ENCODE assay signal across 18 cellular contexts in genomic region chr2:239464166-239465016, GRCh38.
A peak's percentile ranks its signal among the peaks of the same experiment; 100 is the strongest.
DNase-seq lines count a peak whose midpoint lies in the region; ATAC-seq and TF ChIP-seq lines count a peak whose summit lies in the region.
"Had no signal": no experiment of that assay in that cellular context is flagged by ENCODE, and none has a peak within 500 bp of the region (broad histone marks: within the 10 kb centered on the region; RNA-seq: fewer than 3 reads in every experiment).

No MANE protein-coding gene starts in this region.

- no peak for TF ChIP-seq POLR2A in gastroesophageal sphincter (IDR thresholded peaks at IDR 0.05)
- TF ChIP-seq POLR2A in sigmoid colon (IDR thresholded peaks at IDR 0.05): no peak

- H3K4me2 ChIP-seq in BLaER1 (peak overlapping the region; percentile 84), PC-3 (ENCODE audit: low read length) (peak overlapping the region; percentile 68)
- H3K4me2 ChIP-seq: hepatocyte had no signal

- no peak for DNase-seq in PC-3
- DNase-seq in sigmoid colon: peak; percentile 64
- no peak for DNase-seq in stimulated activated effector memory CD8-positive, alpha-beta T cell treated with anti-CD3 and anti-CD28 coated beads, Interleukin-12 subunit alpha, Interleukin-12 subunit beta, amount 100 ng/mL, for 72 hours (ENCODE audit: low spot score in 2 of 2)
- DNase-seq in anterior cingulate cortex (lab: John Stamatoyannopoulos, UW): no peak
- DNase-seq: Caco-2; effector CD8-positive, alpha-beta T cell; SIG-M5; T-helper 17 cell had no signal

- H3K27ac Mint-ChIP-seq in stimulated activated effector memory CD8-positive, alpha-beta T cell treated with anti-CD3 and anti-CD28 coated beads, Interleukin-12 subunit alpha, Interleukin-12 subunit beta, amount 100 ng/mL, for 72 hours: no peak overlapping the region
- H3K27ac Mint-ChIP-seq: activated naive CD4-positive, alpha-beta T cell treated with anti-CD3 and anti-CD28 coated beads, Interleukin-2, amount 50 U/mL, for 72 hours; stimulated activated naive CD8-positive, alpha-beta T cell treated with anti-CD3 and anti-CD28 coated beads, Interleukin-15, Interleukin-2, amounts not matched to agents 100 ng/mL and 50 ng/mL, for 24 hours had no signal

- POLR2A ChIA-PET in PC-3 (lab: Charles Lee; ENCODE audit: unreplicated experiment): interaction anchor here (0.6 to 0.9 kb wide), 3 partner anchors 62 to 496 kb away, joined by 3 to 4 read pairs (median 4); partner anchors contain the start of gene HDAC4

- WGBS in gastroesophageal sphincter (ENCODE audit: low coverage in 1 of 2), 2 donors: 86 to 93% methylated on average over 4 to 6 of the region's 21 CpGs
- WGBS in sigmoid colon, 2 donors: 81 to 88% methylated on average over 21 of the region's 21 CpGs

- no peaks in the 10 kb centered on the region for H3K4me1 Mint-ChIP-seq in stimulated activated effector memory CD8-positive, alpha-beta T cell treated with anti-CD3 and anti-CD28 coated beads, Interleukin-12 subunit alpha, Interleukin-12 subunit beta, amount 100 ng/mL, for 72 hours

- H3K27me3 ChIP-seq in BLaER1: no peaks in the 10 kb centered on the region
- H3K27me3 ChIP-seq in PC-3 (ENCODE audit: low read length): no peaks in the 10 kb centered on the region
- H3K27me3 ChIP-seq in gastroesophageal sphincter: no peaks in the 10 kb centered on the region
- no peaks in the 10 kb centered on the region for H3K27me3 ChIP-seq in sigmoid colon
- H3K27me3 ChIP-seq: breast epithelium, hepatocyte had no signal

- H3K36me3 Mint-ChIP-seq in stimulated activated effector memory CD8-positive, alpha-beta T cell treated with anti-CD3 and anti-CD28 coated beads, Interleukin-12 subunit alpha, Interleukin-12 subunit beta, amount 100 ng/mL, for 72 hours: no peaks in the 10 kb centered on the region
- H3K36me3 Mint-ChIP-seq: activated naive CD4-positive, alpha-beta T cell treated with anti-CD3 and anti-CD28 coated beads, Interleukin-2, amount 50 U/mL, for 72 hours had no signal

- intact Hi-C loops in PC-3 (cut with micrococcal nuclease) (loop anchor here (2.0 kb wide), 1 partner anchor 64 kb away; the partner anchor contains the start of gene HDAC4), sigmoid colon (cut with DNase I) (no loop called here)

- H3K27ac ChIP-seq in BLaER1 (peak overlapping the region; percentile 63), PC-3 (ENCODE audit: low read length) (no peak overlapping the region), gastroesophageal sphincter (peak overlapping the region in 3 of 4 donors; percentile 50 to 74 (median 51)), sigmoid colon (peak overlapping the region in 3 of 4 donors; percentile 26 to 55 (median 55))
- H3K27ac ChIP-seq: hepatocyte, prostate gland had no signal

- H3K4me3 ChIP-seq in BLaER1 (no peak overlapping the region), PC-3 (ENCODE audit: low read length) (0 out of 2 replicates have a peak overlapping the region, but pooled peaks have one; percentile 19), gastroesophageal sphincter (no peak overlapping the region), sigmoid colon (no peak overlapping the region)
- H3K4me3 ChIP-seq: breast epithelium, GM12878, hepatocyte, prostate gland had no signal

- H3K79me2 ChIP-seq in PC-3 (ENCODE audit: low read length): no peaks in the 10 kb centered on the region
- H3K79me2 ChIP-seq: hepatocyte had no signal

- TF ChIP-seq CTCF in PC-3 (conservative IDR thresholded peaks at IDR 0.05; ENCODE audit: low read depth, low read length): no peak
- TF ChIP-seq CTCF in gastroesophageal sphincter (IDR thresholded peaks at IDR 0.05): no peak
- TF ChIP-seq CTCF in sigmoid colon (IDR thresholded peaks at IDR 0.05): no peak

- H3K4me3 Mint-ChIP-seq in stimulated activated effector memory CD8-positive, alpha-beta T cell treated with anti-CD3 and anti-CD28 coated beads, Interleukin-12 subunit alpha, Interleukin-12 subunit beta, amount 100 ng/mL, for 72 hours: no peak overlapping the region
- H3K4me3 Mint-ChIP-seq: stimulated activated naive CD8-positive, alpha-beta T cell treated with anti-CD3 and anti-CD28 coated beads, Interleukin-15, Interleukin-2, amounts not matched to agents 100 ng/mL and 50 ng/mL, for 24 hours; T-helper 17 cell had no signal

- H3K4me1 ChIP-seq in BLaER1 (peaks cover 45% of the 10 kb centered on the region), PC-3 (ENCODE audit: insufficient read depth, low read length) (peaks cover 13% of the 10 kb centered on the region; the same call in 1 of the 2 replicates), gastroesophageal sphincter (peaks cover 0 to 38% (median 17%) of the 10 kb centered on the region in 3 donors), sigmoid colon (peaks cover 0 to 23% (median 16%) of the 10 kb centered on the region in 4 donors)
- H3K4me1 ChIP-seq: Caco-2, prostate gland had no signal

- BruUV-seq in PC-3 (replicated peaks; lab: Mats Ljungman, UMichigan): TSS peak; percentile 83

- H3K36me3 ChIP-seq in BLaER1: no peaks in the 10 kb centered on the region
- H3K36me3 ChIP-seq in PC-3 (ENCODE audit: low read depth, low read length): no peaks in the 10 kb centered on the region
- H3K36me3 ChIP-seq in gastroesophageal sphincter: no peaks in the 10 kb centered on the region
- H3K36me3 ChIP-seq in sigmoid colon: no peaks in the 10 kb centered on the region
- H3K36me3 ChIP-seq: breast epithelium, prostate gland had no signal

- H4K20me1 ChIP-seq in BLaER1 (no peaks in the 10 kb centered on the region), PC-3 (ENCODE audit: low read length) (no peaks in the 10 kb centered on the region)

- peaks cover 10% of the 10 kb centered on the region for H3K9me3 ChIP-seq in BLaER1
- no peaks in the 10 kb centered on the region for H3K9me3 ChIP-seq in PC-3 (ENCODE audit: low read length)
- no peaks in the 10 kb centered on the region for H3K9me3 ChIP-seq in gastroesophageal sphincter
- H3K9me3 ChIP-seq in sigmoid colon: no peaks in the 10 kb centered on the region
- H3K9me3 ChIP-seq: breast epithelium, Caco-2, prostate gland had no signal

- TF ChIP-seq EP300 in gastroesophageal sphincter (IDR thresholded peaks at IDR 0.05) (no peak), sigmoid colon (IDR thresholded peaks at IDR 0.05) (no peak)

- H3K9me2 ChIP-seq in PC-3 (replicated peaks; ENCODE audit: low read length): no peaks in the 10 kb centered on the region

- CTCF ChIA-PET in PC-3 (lab: Charles Lee): no interaction called here

- H2AFZ ChIP-seq in PC-3 (ENCODE audit: low read length): peak overlapping the region; percentile 78
- H2AFZ ChIP-seq: hepatocyte had no signal

- no peak for ATAC-seq in PC-3
- ATAC-seq in gastroesophageal sphincter: peak; percentile 6
- no peak for ATAC-seq in stimulated activated effector memory CD8-positive, alpha-beta T cell treated with anti-CD3 and anti-CD28 coated beads, Interleukin-12 subunit alpha, Interleukin-12 subunit beta, amount 100 ng/mL, for 72 hours
- no peak for ATAC-seq in HG02623 (IDR thresholded peaks at IDR 0.05; ENCODE audit: unreplicated experiment)
- no peak for ATAC-seq in GM21576 (IDR thresholded peaks at IDR 0.05; ENCODE audit: unreplicated experiment)
- ATAC-seq: activated naive CD4-positive, alpha-beta T cell treated with anti-CD3 and anti-CD28 coated beads, Interleukin-2, amount 50 U/mL, for 72 hours; GM12878 had no signal

- no peaks in the 10 kb centered on the region for H3F3A ChIP-seq in PC-3 (ENCODE audit: low read length, unreplicated experiment)

- no peak overlapping the region for H3K9ac ChIP-seq in BLaER1
- 0 out of 2 replicates have a peak overlapping the region, but pooled peaks have one; percentile 27 for H3K9ac ChIP-seq in PC-3 (ENCODE audit: low read length)

- no peaks in the 10 kb centered on the region for H3K9me3 Mint-ChIP-seq in stimulated activated effector memory CD8-positive, alpha-beta T cell treated with anti-CD3 and anti-CD28 coated beads, Interleukin-12 subunit alpha, Interleukin-12 subunit beta, amount 100 ng/mL, for 72 hours
- H3K9me3 Mint-ChIP-seq: activated naive CD4-positive, alpha-beta T cell treated with anti-CD3 and anti-CD28 coated beads, Interleukin-2, amount 50 U/mL, for 72 hours; stimulated activated naive CD8-positive, alpha-beta T cell treated with anti-CD3 and anti-CD28 coated beads, Interleukin-15, Interleukin-2, amounts not matched to agents 100 ng/mL and 50 ng/mL, for 24 hours had no signal
